ENCODE assay signal across 11 cellular contexts in the genomic region with DNA sequence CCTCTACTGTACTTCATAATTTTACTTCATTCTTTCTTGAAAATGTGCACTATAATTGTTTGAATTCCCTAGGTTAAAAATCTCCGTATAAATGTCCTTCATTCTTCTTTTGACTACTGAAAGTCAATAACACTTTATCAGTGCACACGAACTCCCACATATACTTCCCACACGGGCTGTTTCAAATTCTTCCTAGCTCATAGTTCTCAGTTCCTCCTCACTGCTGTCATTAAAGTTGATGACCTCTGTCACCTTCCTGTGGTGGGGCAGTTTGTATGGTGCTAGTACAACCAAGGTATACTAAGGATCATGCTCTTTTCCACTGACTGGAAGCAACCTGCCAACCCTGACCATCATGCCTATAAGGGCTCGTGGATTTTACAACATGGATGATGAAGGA. TPM values are rescaled to one million over a fixed set of nuclear protein-coding genes. Genes with fewer than 3 reads are reported as not detected.
A peak's percentile ranks its signal among the peaks of the same experiment; 100 is the strongest.
DNase-seq lines count a peak whose midpoint lies in the region; ATAC-seq and TF ChIP-seq lines count a peak whose summit lies in the region.
"Had no signal": no experiment of that assay in that cellular context is flagged by ENCODE, and none has a peak within 500 bp of the region (broad histone marks: within the 10 kb centered on the region; RNA-seq: fewer than 3 reads in every experiment).

No MANE protein-coding gene starts in this region.

- H3K4me3 Mint-ChIP-seq in nephron = no peak overlapping the region
- H3K4me3 Mint-ChIP-seq: HFFc6; stimulated activated naive CD8-positive, alpha-beta T cell treated with anti-CD3 and anti-CD28 coated beads, Interleukin-15, amount 100 ng/mL, for 72 hours had no signal

- H3K36me3 Mint-ChIP-seq in nephron (ENCODE audit: low read depth) = no peaks in the 10 kb centered on the region

- no peaks in the 10 kb centered on the region for H3K27me3 Mint-ChIP-seq in nephron (ENCODE audit: low read depth)
- H3K27me3 Mint-ChIP-seq: stimulated activated naive CD8-positive, alpha-beta T cell treated with anti-CD3 and anti-CD28 coated beads, Interleukin-15, amount 100 ng/mL, for 72 hours had no signal

- peaks cover 4% of the 10 kb centered on the region for H3K4me1 Mint-ChIP-seq in nephron
- H3K4me1 Mint-ChIP-seq: stimulated activated naive CD8-positive, alpha-beta T cell treated with anti-CD3 and anti-CD28 coated beads, Interleukin-15, amount 100 ng/mL, for 72 hours had no signal

- H3K27ac Mint-ChIP-seq in nephron = peak overlapping the region in 2 of 3 experiments; percentile 5 to 77
- H3K27ac Mint-ChIP-seq: HFFc6; stimulated activated naive CD8-positive, alpha-beta T cell treated with anti-CD3 and anti-CD28 coated beads, Interleukin-15, amount 100 ng/mL, for 72 hours had no signal

- no peak for TF ChIP-seq CTCF in nephron (IDR thresholded peaks at IDR 0.05; ENCODE audit: unreplicated experiment in 3 of 3)

- DNase-seq in mucosa of gallbladder (ENCODE audit: low spot score) = no peak
- no peak for DNase-seq in activated gamma-delta T cell (lab: John Stamatoyannopoulos, UW)
- DNase-seq in NCI-H524 (lab: John Stamatoyannopoulos, UW) = no peak
- DNase-seq: DND-41; HFFc6; SHP77 treated with DMSO at 0.1 percent for 48 hours; stimulated activated naive CD8-positive, alpha-beta T cell treated with anti-CD3 and anti-CD28 coated beads, Interleukin-15, amount 100 ng/mL, for 72 hours had no signal

- no peaks in the 10 kb centered on the region for H3K9me3 Mint-ChIP-seq in nephron
- H3K9me3 Mint-ChIP-seq: HFFc6; stimulated activated naive CD8-positive, alpha-beta T cell treated with anti-CD3 and anti-CD28 coated beads, Interleukin-15, amount 100 ng/mL, for 72 hours had no signal

- ATAC-seq in GM19035 (IDR thresholded peaks at IDR 0.05; ENCODE audit: unreplicated experiment) = peak; percentile 52
- ATAC-seq in HG02610 (IDR thresholded peaks at IDR 0.05; ENCODE audit: unreplicated experiment) = peak; percentile 67
- ATAC-seq in HG03521 (IDR thresholded peaks at IDR 0.05; ENCODE audit: unreplicated experiment) = peak; percentile 61
- ATAC-seq: stimulated activated naive CD8-positive, alpha-beta T cell treated with anti-CD3 and anti-CD28 coated beads, Interleukin-15, amount 100 ng/mL, for 72 hours had no signal

RNA-seq across cellular contexts. Expression of gene CD2AP, which starts 40.0 kb away (rescaled TPM):
- total RNA-seq in mucosa of gallbladder = 49.2 TPM
